ENCODE assay signal across 10 cellular contexts in the genomic region with DNA sequence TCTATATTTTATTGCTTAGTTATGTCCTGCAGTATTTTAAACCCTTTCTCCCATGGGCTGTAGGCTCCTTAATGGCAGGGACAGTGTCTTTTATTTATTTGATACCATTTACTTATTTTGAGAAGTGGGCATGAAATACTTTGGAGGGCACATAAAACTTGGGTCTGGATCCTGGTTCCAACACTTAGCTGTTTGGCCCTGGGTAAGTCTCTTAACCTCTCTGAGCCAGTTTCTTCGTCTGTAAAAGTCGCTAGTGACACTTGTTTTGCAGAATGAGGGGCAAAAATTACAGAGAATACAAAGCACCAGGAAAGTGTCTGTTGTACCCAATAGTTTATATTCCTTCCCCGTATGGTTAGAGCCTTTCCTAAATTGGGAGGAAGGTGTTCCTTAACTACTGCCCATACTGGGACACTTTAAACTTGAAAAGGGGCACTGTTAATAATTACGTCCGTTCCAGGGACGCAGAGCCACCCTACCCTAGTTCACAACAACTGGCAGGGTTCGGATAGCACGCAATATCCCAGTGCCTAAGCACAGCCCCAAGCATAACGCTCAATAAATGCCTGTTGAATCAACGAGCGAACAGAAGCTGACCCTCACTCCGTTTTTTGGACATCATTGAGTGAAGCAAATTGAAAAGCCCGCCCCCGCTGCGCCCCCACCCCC. TPM values are rescaled to one million over a fixed set of nuclear protein-coding genes. Genes with fewer than 3 reads are reported as not detected.
DNase-seq lines count a peak whose midpoint lies in the region; ATAC-seq, FAIRE-seq and TF ChIP-seq lines count a peak whose summit lies in the region.
"Had no signal": no experiment of that assay in that cellular context is flagged by ENCODE, and none has a peak within 500 bp of the region (broad histone marks: within the 10 kb centered on the region; RNA-seq: fewer than 3 reads in every experiment).

No MANE protein-coding gene starts in this region.

- H3K27ac ChIP-seq in A549 (peak overlapping the region; percentile 98 to 99), breast epithelium (peak overlapping the region; percentile 98 to 99)

- no peak for TF ChIP-seq EP300 in A549 (IDR thresholded peaks at IDR 0.05)

- peaks cover 56% of the 10 kb centered on the region for H3K4me1 ChIP-seq in A549
- peaks cover 53 to 57% of the 10 kb centered on the region in 2 donors for H3K4me1 ChIP-seq in breast epithelium
- H3K4me1 ChIP-seq in mucosa of stomach (ENCODE audit: control insufficient read depth, insufficient read depth, low read length) = peaks cover 65% of the 10 kb centered on the region

- H3K27me3 ChIP-seq in breast epithelium (no peaks in the 10 kb centered on the region), mucosa of stomach (ENCODE audit: control insufficient read depth, insufficient read depth, low read length) (no peaks in the 10 kb centered on the region)

- H3K9me3 ChIP-seq in A549 (no peaks in the 10 kb centered on the region), breast epithelium (no peaks in the 10 kb centered on the region), mucosa of stomach (ENCODE audit: control insufficient read depth, low read length) (no peaks in the 10 kb centered on the region)

- peak overlapping the region; percentile 54 for H3K9ac ChIP-seq in mucosa of stomach (ENCODE audit: low read length)

- FAIRE-seq in A549 (lab: Jason Lieb, UNC) = no peak
- FAIRE-seq: islet of Langerhans had no signal

- peak overlapping the region; percentile 81 for H3K4me2 ChIP-seq in A549

- POLR2A ChIA-PET in A549 (lab: Yijun Ruan, JAX) = no interaction called here

- DNase-seq in A549 (ENCODE audit: low read depth in 1 of 2, low spot score in 1 of 2) = peak in 1 of 2 experiments; percentile 23
- DNase-seq in breast epithelium (ENCODE audit: low spot score in 2 of 2) = no peak
- no peak for DNase-seq in NCI-H345 (lab: John Stamatoyannopoulos, UW)
- no peak for DNase-seq in LoVo (ENCODE audit: low spot score)
- DNase-seq in NCI-H1105 (lab: John Stamatoyannopoulos, UW) = no peak

- TF ChIP-seq RAD21 in A549 (conservative IDR thresholded peaks at IDR 0.05 in 1 of 2, IDR thresholded peaks at IDR 0.05 in 1 of 2) = no peak

- TF ChIP-seq CTCF in A549 (IDR thresholded peaks at IDR 0.05) (no peak), breast epithelium (IDR thresholded peaks at IDR 0.05) (no peak)

- H3K36me3 ChIP-seq in breast epithelium (no peaks in the 10 kb centered on the region), mucosa of stomach (ENCODE audit: control insufficient read depth, insufficient read depth, low read length) (no peaks in the 10 kb centered on the region)

- intact Hi-C loops in breast epithelium (cut with DNase I; ENCODE audit: low total_unique reads) = loop anchor here (2.0 kb wide), 1 partner anchor 44 kb away; no protein-coding TSS in a partner anchor

- CTCF ChIA-PET in A549 (lab: Yijun Ruan, JAX) = interaction anchor here (4.2 kb wide), 1 partner anchor 147 kb away, joined by 18 read pairs; no protein-coding TSS in a partner anchor

- WGBS in A549 (ENCODE audit: missing lambda C conversion rate) = under 1% methylated on average over 12 of the region's 15 CpGs

- ATAC-seq in A549 (peak; percentile 1 to 22; a peak in 4 of 6 replicates), HG03196 (IDR thresholded peaks at IDR 0.05; ENCODE audit: unreplicated experiment) (peak; percentile 2), HG03460 (IDR thresholded peaks at IDR 0.05; ENCODE audit: unreplicated experiment) (no peak)

- TF ChIP-seq POLR2A in A549 (IDR thresholded peaks at IDR 0.05; ENCODE audit: low read length) = no peak
- TF ChIP-seq POLR2A in breast epithelium (IDR thresholded peaks at IDR 0.05) = no peak

- peak overlapping the region; percentile 75 for H3K4me3 ChIP-seq in A549
- peak overlapping the region; percentile 56 to 79 (median 64) for H3K4me3 ChIP-seq in breast epithelium
- H3K4me3 ChIP-seq in mucosa of stomach (ENCODE audit: low read length) = peak overlapping the region; percentile 29

TF ChIP-seq in A549, 52 proteins besides CTCF, POLR2A, EP300 and RAD21:
- TF ChIP-seq, protein P1, sequence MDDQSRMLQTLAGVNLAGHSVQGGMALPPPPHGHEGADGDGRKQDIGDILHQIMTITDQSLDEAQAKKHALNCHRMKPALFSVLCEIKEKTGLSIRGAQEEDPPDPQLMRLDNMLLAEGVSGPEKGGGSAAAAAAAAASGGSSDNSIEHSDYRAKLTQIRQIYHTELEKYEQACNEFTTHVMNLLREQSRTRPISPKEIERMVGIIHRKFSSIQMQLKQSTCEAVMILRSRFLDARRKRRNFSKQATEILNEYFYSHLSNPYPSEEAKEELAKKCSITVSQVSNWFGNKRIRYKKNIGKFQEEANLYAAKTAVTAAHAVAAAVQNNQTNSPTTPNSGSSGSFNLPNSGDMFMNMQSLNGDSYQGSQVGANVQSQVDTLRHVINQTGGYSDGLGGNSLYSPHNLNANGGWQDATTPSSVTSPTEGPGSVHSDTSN (IDR thresholded peaks at IDR 0.05) = no peak
- TF ChIP-seq KDM1A (IDR thresholded peaks at IDR 0.05; ENCODE audit: low read depth) (peak; percentile 57; the same call in 1 of the 2 replicates), SREBF2 (IDR thresholded peaks at IDR 0.05) (no peak), TFCP2L1 (CRISPR knock-in tag; IDR thresholded peaks at IDR 0.05) (no peak), ZFP36 (IDR thresholded peaks at IDR 0.05; ENCODE audit: borderline replicate concordance, partially characterized antibody) (peak; percentile 36)

RNA-seq across cellular contexts. Expression of a gene that starts 6.0 kb away (rescaled TPM):
- polyA plus RNA-seq in A549 (2011; rRNA removed) = 0.88 and 0.94 TPM in 2 replicates
- 0.48 and 0.50 TPM in 2 replicates for polyA plus RNA-seq in A549 (2012; cell fraction: cytosol; rRNA removed)
- polyA plus RNA-seq in A549 (2012; cell fraction: nucleus; rRNA removed) = 2.7 and 2.9 TPM in 2 replicates
- 0.26 to 0.44 TPM (median 0.28 TPM) in 3 replicates for polyA plus RNA-seq in A549 (2017; fragmentation: RNase III; extraction: RNeasy Plus Mini Kit Qiagen cat#74134 plus additional on column Dnase treatment)
- polyA minus RNA-seq in A549 (2011; rRNA and poly(A)+ RNA removed) = 0.37 and 1.1 TPM in 2 replicates
- 1 to 10 TPM in 1 of 3 donors, under 1 TPM in 2; 0.29 to 1.4 (median 0.33) TPM for total RNA-seq in breast epithelium
- total RNA-seq: RPMI7951 had no signal

RNA-seq across cellular contexts. Expression of a gene that starts 42.2 kb away (rescaled TPM):
- polyA plus RNA-seq in A549 (2011; rRNA removed) (10.9 and 11.7 TPM in 2 replicates), A549 (2017; fragmentation: RNase III; extraction: RNeasy Plus Mini Kit Qiagen cat#74134 plus additional on column Dnase treatment) (7.7 to 9.5 TPM (median 8.4 TPM) in 3 replicates)
- 3.4 and 3.9 TPM in 2 replicates for polyA plus RNA-seq in A549 (2012; cell fraction: cytosol; rRNA removed)
- 1.5 and 2.3 TPM in 2 replicates for polyA plus RNA-seq in A549 (2012; cell fraction: nucleus; rRNA removed)
- 3.1 and 4.9 TPM in 2 replicates for polyA minus RNA-seq in A549 (2011; rRNA and poly(A)+ RNA removed)
- 100 to 1,000 TPM; 167 to 970 (median 266) TPM for total RNA-seq in breast epithelium

RNA-seq across cellular contexts. Expression of a gene that starts 45.5 kb away (rescaled TPM):
- polyA plus RNA-seq in A549 (2011; rRNA removed) = 0.36 and 0.72 TPM in 2 replicates
- polyA plus RNA-seq in A549 (2012; cell fraction: cytosol; rRNA removed) = 0.27 TPM in 1 of 2 replicates, not detected in the other
- not detected in 2 replicates for polyA plus RNA-seq in A549 (2012; cell fraction: nucleus; rRNA removed)
- polyA plus RNA-seq in A549 (2017; fragmentation: RNase III; extraction: RNeasy Plus Mini Kit Qiagen cat#74134 plus additional on column Dnase treatment) = 0.37 to 0.38 TPM in 2 of 3 replicates, not detected in the other
- not detected in 2 replicates for polyA minus RNA-seq in A549 (2011; rRNA and poly(A)+ RNA removed)
- 1 to 10 TPM in 1 of 3 donors, not detected in 2; 2.3 TPM for total RNA-seq in breast epithelium
- total RNA-seq: RPMI7951 had no signal

RNA-seq across cellular contexts. Expression of a gene that starts 49.9 kb away (rescaled TPM):
- not detected in 2 replicates for polyA plus RNA-seq in A549 (2011; rRNA removed)
- polyA plus RNA-seq in A549 (2012; cell fraction: cytosol; rRNA removed) = not detected in 2 replicates
- polyA plus RNA-seq in A549 (2012; cell fraction: nucleus; rRNA removed) = not detected in 2 replicates
- polyA plus RNA-seq in A549 (2017; fragmentation: RNase III; extraction: RNeasy Plus Mini Kit Qiagen cat#74134 plus additional on column Dnase treatment) = not detected in 3 replicates
- polyA minus RNA-seq in A549 (2011; rRNA and poly(A)+ RNA removed) = not detected in 2 replicates
- 1 to 10 TPM in 1 of 3 donors, not detected in 2; 1.3 TPM for total RNA-seq in breast epithelium
- total RNA-seq: RPMI7951 had no signal
